31 cellular contexts compared by ENCODE assay signal in the genomic region with DNA sequence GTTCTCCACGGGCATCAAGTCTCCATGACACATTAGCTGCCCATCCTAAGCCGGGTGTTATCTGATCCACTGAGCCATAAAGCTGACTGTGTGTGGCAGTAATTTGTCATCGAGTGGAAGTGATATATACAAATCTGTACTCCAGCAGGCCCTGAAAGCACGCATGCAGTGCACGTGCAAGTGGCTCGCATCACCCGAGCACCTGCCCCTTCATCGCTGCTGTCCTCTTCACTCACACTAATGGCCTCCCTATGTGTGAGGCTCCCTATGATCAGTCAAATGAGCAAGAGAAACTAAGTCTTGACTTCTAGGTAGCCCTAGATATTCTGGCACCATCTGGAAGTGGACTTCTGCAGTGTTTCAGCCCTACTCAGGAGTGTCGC.
"Had no signal": no experiment of that assay in that cellular context is flagged by ENCODE, and none has a peak within 500 bp of the region (broad histone marks: within the 10 kb centered on the region; RNA-seq: fewer than 3 reads in every experiment).

No MANE protein-coding gene starts in this region.

- H3K36me3 ChIP-seq: brain microvascular endothelial cell, Peyer's patch, SJSA1 had no signal

- H3K27me3 ChIP-seq: brain microvascular endothelial cell, Peyer's patch, SJSA1 had no signal

- DNase-seq: activated CD4-positive, alpha-beta T cell treated with anti-CD3 and anti-CD28 coated beads, Interleukin-2, amount 10 ng/mL, durations not matched to agents 24 days and 14 days; activated CD4-positive, alpha-beta T cell treated with anti-CD3 and anti-CD28 coated beads, Interleukin-2, amount 50 U/mL, for 4 hours; activated CD8-positive, alpha-beta memory T cell treated with anti-CD3 and anti-CD28 coated beads, Interleukin-2, amount 50 U/mL, for 4 hours; activated CD8-positive, alpha-beta T cell treated with anti-CD3 and anti-CD28 coated beads for 36 hours; activated gamma-delta T cell treated with Interleukin-2 at 50 U/mL for 16 hours; activated naive CD4-positive, alpha-beta T cell treated with anti-CD3 and anti-CD28 coated beads for 36 hours; amniotic stem cell; aorta; brain microvascular endothelial cell; central memory CD4-positive, alpha-beta T cell; MM.1S; MV-4-11; NCI-H1092; NCI-H1436 treated with DMSO at 0.1 percent for 48 hours; NCI-H1694 treated with DMSO at 0.1 percent for 48 hours; NCI-H2029; NCI-H510A; NCI-H526; NCI-H748 treated with DMSO at 0.1 percent for 48 hours; NK-92 treated with Interleukin-12 subunit alpha and Interleukin-12 subunit beta, amount 100 ng/mL, for 24 hours; PC-3; RPMI8226; SHP77 treated with DMSO at 0.1 percent for 48 hours; SK-N-SH had no signal

- H3K4me3 Mint-ChIP-seq: activated CD4-positive, alpha-beta T cell treated with anti-CD3 and anti-CD28 coated beads, Interleukin-2, amount 10 ng/mL, durations not matched to agents 24 days and 14 days; activated CD8-positive, alpha-beta T cell treated with anti-CD3 and anti-CD28 coated beads for 36 hours; activated naive CD4-positive, alpha-beta T cell treated with anti-CD3 and anti-CD28 coated beads for 36 hours; activated T-helper 1 cell treated with anti-CD3 and anti-CD28 coated beads, Interleukin-12 subunit alpha, Interleukin-12 subunit beta, Interleukin-2, Interleukin-4 antibody, amounts not matched to agents 30 ng/mL and 10 ng/mL and 1 ng/mL, durations not matched to agents 14 hours and 24 hours and 36 hours; T-helper 1 cell treated with Interleukin-12 subunit alpha and Interleukin-12 subunit beta and Interleukin-4 antibody, amounts not matched to agents 30 μg/mL and 1 μg/mL, for 36 hours; T-helper 2 cell treated with Interferon-gamma antibody and Interleukin-4, amounts not matched to agents 5 μg/mL and 100 μg/mL, for 36 hours had no signal

- ATAC-seq: activated CD8-positive, alpha-beta T cell treated with anti-CD3 and anti-CD28 coated beads for 36 hours; activated naive CD4-positive, alpha-beta T cell treated with anti-CD3 and anti-CD28 coated beads, Interleukin-2, amount 50 U/mL, for 72 hours; PC-3 had no signal

- H3K27ac ChIP-seq: brain microvascular endothelial cell, KMS-11, Peyer's patch, SJSA1 had no signal

- H3K4me1 Mint-ChIP-seq: activated CD4-positive, alpha-beta T cell treated with anti-CD3 and anti-CD28 coated beads, Interleukin-2, amount 10 ng/mL, durations not matched to agents 24 days and 14 days had no signal

- H3K36me3 Mint-ChIP-seq: activated naive CD4-positive, alpha-beta T cell treated with anti-CD3 and anti-CD28 coated beads, Interleukin-2, amount 50 U/mL, for 72 hours had no signal

- H3K4me3 ChIP-seq: Peyer's patch, SJSA1 had no signal

- H3K4me1 ChIP-seq: Peyer's patch, SJSA1 had no signal

- H3K9me3 ChIP-seq: Peyer's patch, SJSA1, SK-N-SH had no signal

- H3K27me3 Mint-ChIP-seq: activated CD4-positive, alpha-beta T cell treated with anti-CD3 and anti-CD28 coated beads, Interleukin-2, amount 10 ng/mL, durations not matched to agents 24 days and 14 days; activated CD8-positive, alpha-beta T cell treated with anti-CD3 and anti-CD28 coated beads for 36 hours had no signal

- H3K27ac Mint-ChIP-seq: activated CD4-positive, alpha-beta T cell treated with anti-CD3 and anti-CD28 coated beads, Interleukin-2, amount 10 ng/mL, durations not matched to agents 24 days and 14 days; activated CD8-positive, alpha-beta T cell treated with anti-CD3 and anti-CD28 coated beads for 36 hours; activated naive CD4-positive, alpha-beta T cell treated with anti-CD3 and anti-CD28 coated beads for 36 hours; activated naive CD4-positive, alpha-beta T cell treated with anti-CD3 and anti-CD28 coated beads, Interleukin-2, amount 50 U/mL, for 72 hours; activated T-helper 1 cell treated with anti-CD3 and anti-CD28 coated beads, Interleukin-12 subunit alpha, Interleukin-12 subunit beta, Interleukin-2, Interleukin-4 antibody, amounts not matched to agents 30 ng/mL and 10 ng/mL and 1 ng/mL, durations not matched to agents 14 hours and 24 hours and 36 hours; T-helper 1 cell treated with Interleukin-12 subunit alpha and Interleukin-12 subunit beta and Interleukin-4 antibody, amounts not matched to agents 30 μg/mL and 1 μg/mL, for 36 hours; T-helper 2 cell treated with Interferon-gamma antibody and Interleukin-4, amounts not matched to agents 5 μg/mL and 100 μg/mL, for 36 hours had no signal

- H3K9me3 Mint-ChIP-seq: activated CD4-positive, alpha-beta T cell treated with anti-CD3 and anti-CD28 coated beads, Interleukin-2, amount 10 ng/mL, durations not matched to agents 24 days and 14 days; activated CD8-positive, alpha-beta T cell treated with anti-CD3 and anti-CD28 coated beads for 36 hours; activated naive CD4-positive, alpha-beta T cell treated with anti-CD3 and anti-CD28 coated beads for 36 hours; activated naive CD4-positive, alpha-beta T cell treated with anti-CD3 and anti-CD28 coated beads, Interleukin-2, amount 50 U/mL, for 72 hours; activated T-helper 1 cell treated with anti-CD3 and anti-CD28 coated beads, Interleukin-12 subunit alpha, Interleukin-12 subunit beta, Interleukin-2, Interleukin-4 antibody, amounts not matched to agents 30 ng/mL and 10 ng/mL and 1 ng/mL, durations not matched to agents 14 hours and 24 hours and 36 hours; T-helper 1 cell treated with Interleukin-12 subunit alpha and Interleukin-12 subunit beta and Interleukin-4 antibody, amounts not matched to agents 30 μg/mL and 1 μg/mL, for 36 hours; T-helper 2 cell treated with Interferon-gamma antibody and Interleukin-4, amounts not matched to agents 5 μg/mL and 100 μg/mL, for 36 hours had no signal
